In the genomic region with DNA sequence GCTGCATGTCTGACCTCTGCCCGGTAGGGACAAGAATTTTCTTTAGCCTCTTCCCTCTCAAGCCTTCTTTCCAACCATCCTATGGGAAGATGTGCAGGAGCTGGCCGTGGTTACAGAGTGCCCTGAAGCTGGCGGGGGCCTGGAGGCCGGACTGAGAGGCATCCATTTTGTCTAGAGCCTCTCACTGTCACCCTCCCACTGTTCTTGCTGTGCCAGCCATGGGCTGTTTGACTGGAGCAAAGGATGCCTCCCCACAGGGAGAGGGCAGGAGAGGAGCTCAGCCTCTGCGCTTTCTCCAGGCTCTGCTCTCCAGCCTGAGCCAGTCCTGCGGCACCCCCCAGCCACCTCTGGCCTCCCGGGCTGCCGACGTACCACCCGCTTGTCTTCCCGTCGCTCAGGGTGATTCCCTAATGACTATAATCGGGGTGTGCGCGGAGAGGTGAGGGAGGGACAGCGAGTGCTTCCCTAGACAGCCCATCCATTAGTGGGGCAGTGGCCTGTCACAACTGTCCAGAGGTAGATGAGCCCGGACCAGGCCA, we compare ENCODE assay signal across 18 cellular contexts.
DNase-seq lines count a peak whose midpoint lies in the region; ATAC-seq and TF ChIP-seq lines count a peak whose summit lies in the region.
"Had no signal": no experiment of that assay in that cellular context is flagged by ENCODE, and none has a peak within 500 bp of the region (broad histone marks: within the 10 kb centered on the region; RNA-seq: fewer than 3 reads in every experiment).

No MANE protein-coding gene starts in this region.

- no peak overlapping the region for H2BK20ac ChIP-seq in IMR-90 (ENCODE audit: low read depth, low read length)

- H3K4me1 ChIP-seq in IMR-90 (ENCODE audit: control insufficient read depth, insufficient read depth, low read length) (no peaks in the 10 kb centered on the region), Panc1 (ENCODE audit: control insufficient read depth, insufficient read depth, low read length) (no peaks in the 10 kb centered on the region)

- H3K4me3 ChIP-seq in IMR-90 (ENCODE audit: insufficient read depth, low read depth, low read length) (no peak overlapping the region), Panc1 (ENCODE audit: low read depth in 2 of 2, low read length in 2 of 2) (no peak overlapping the region)
- H3K4me3 ChIP-seq: BLaER1 had no signal

- H2AK9ac ChIP-seq in IMR-90 (replicated peaks; ENCODE audit: low read depth, low read length, poor library complexity): peak overlapping the region; percentile 62

- H3K4ac ChIP-seq in IMR-90 (ENCODE audit: low read depth, low read length): no peak overlapping the region

- no peak overlapping the region for H4K91ac ChIP-seq in IMR-90 (ENCODE audit: insufficient read depth, low read depth, low read length)

- H3K4me2 ChIP-seq in IMR-90 (ENCODE audit: low read depth, low read length): no peak overlapping the region
- H3K4me2 ChIP-seq: BLaER1 had no signal

- no peak overlapping the region for H4K8ac ChIP-seq in IMR-90 (ENCODE audit: low read depth in 2 of 2, low read length in 2 of 2)

- no peaks in the 10 kb centered on the region for H3K36me3 ChIP-seq in IMR-90 (ENCODE audit: control insufficient read depth, insufficient read depth, low read length)
- H3K36me3 ChIP-seq in Panc1 (ENCODE audit: control insufficient read depth, insufficient read depth, low read length): no peaks in the 10 kb centered on the region
- H3K36me3 ChIP-seq: BLaER1 had no signal

- H3K4me1 Mint-ChIP-seq in neural crest cell: peaks cover 32% of the 10 kb centered on the region
- H3K4me1 Mint-ChIP-seq: CD14-positive monocyte; CD4-positive, alpha-beta memory T cell had no signal

- WGBS in IMR-90 (ENCODE audit: extremely low coverage in 2 of 2, insufficient read length in 1 of 2), 2 experiments: no CpG with 5 or more reads among the region's 17 CpGs

- DNase-seq in IMR-90 (no peak), Panc1 (ENCODE audit: low read depth, low spot score) (no peak), neural crest cell (ENCODE audit: low read depth, low spot score) (no peak), retina (peak; percentile 56), GM20000 (ENCODE audit: low spot score) (no peak)
- no peak for DNase-seq in activated naive CD4-positive, alpha-beta T cell treated with anti-CD3 and anti-CD28 coated beads, Interleukin-2, amount 50 U/mL, for 72 hours (ENCODE audit: low spot score in 2 of 2)
- DNase-seq: 8988T, DMS153, DMS79, GDM1, GOT3, H7 had no signal

- no peaks in the 10 kb centered on the region for H3K79me1 ChIP-seq in IMR-90 (ENCODE audit: low read depth in 1 of 2, low read length in 2 of 2)

- no peak for TF ChIP-seq RAD21 in IMR-90 (IDR thresholded peaks at IDR 0.05; ENCODE audit: low read length)

- no peak overlapping the region for H2BK120ac ChIP-seq in IMR-90 (ENCODE audit: low read depth, low read length)

- no peak overlapping the region for H3K9ac ChIP-seq in IMR-90 (ENCODE audit: low read depth, low read length)
- H3K9ac ChIP-seq: BLaER1 had no signal

- H3K27ac Mint-ChIP-seq in neural crest cell (ENCODE audit: unreplicated experiment): peak overlapping the region; percentile 53
- H3K27ac Mint-ChIP-seq in activated naive CD4-positive, alpha-beta T cell treated with anti-CD3 and anti-CD28 coated beads, Interleukin-2, amount 50 U/mL, for 72 hours: no peak overlapping the region
- H3K27ac Mint-ChIP-seq: CD4-positive, alpha-beta memory T cell had no signal

- POLR2A ChIA-PET in IMR-90 (lab: Charles Lee; ENCODE audit: unreplicated experiment) (no interaction called here), Panc1 (lab: Charles Lee) (no interaction called here)

- H3K18ac ChIP-seq in IMR-90 (ENCODE audit: low read depth, low read length): no peak overlapping the region

- H3K27me3 ChIP-seq in IMR-90 (ENCODE audit: control insufficient read depth, insufficient read depth, low read length) (peaks cover 28% of the 10 kb centered on the region), Panc1 (ENCODE audit: control insufficient read depth, insufficient read depth, low read length) (peaks cover 14% of the 10 kb centered on the region)
- H3K27me3 ChIP-seq: BLaER1 had no signal

- BruUV-seq in IMR-90 (replicated peaks; lab: Mats Ljungman, UMichigan): no TSS peak
- BruUV-seq in Panc1 (replicated peaks; lab: Mats Ljungman, UMichigan): no TSS peak

- ATAC-seq in IMR-90 (ENCODE audit: low read depth): no peak
- ATAC-seq in Panc1: peak; percentile 57; the same call in 1 of the 2 replicates
- no peak for ATAC-seq in HG03460 (IDR thresholded peaks at IDR 0.05; ENCODE audit: unreplicated experiment)
- ATAC-seq in HG03439 (IDR thresholded peaks at IDR 0.05; ENCODE audit: unreplicated experiment): no peak
- ATAC-seq in activated naive CD4-positive, alpha-beta T cell treated with anti-CD3 and anti-CD28 coated beads, Interleukin-2, amount 50 U/mL, for 72 hours: no peak

- intact Hi-C loops in IMR-90 (cut with micrococcal nuclease) (no loop called here), Panc1 (cut with micrococcal nuclease; ENCODE audit: unreplicated experiment) (no loop called here)

- dilution Hi-C loops in IMR-90 (cut with HindIII; ENCODE audit: low sequenced_read_pairs, unreplicated experiment): no loop called here

- TF ChIP-seq POLR2A in IMR-90 (IDR thresholded peaks at IDR 0.05; ENCODE audit: low read depth, low read length): no peak

- H2BK15ac ChIP-seq in IMR-90 (ENCODE audit: low read depth, low read length): no peak overlapping the region

- no peak overlapping the region for H3K27ac ChIP-seq in IMR-90 (ENCODE audit: insufficient read depth, low read length)
- no peak overlapping the region for H3K27ac ChIP-seq in Panc1 (ENCODE audit: low read length)
- H3K27ac ChIP-seq: BLaER1, HL-60 had no signal

- no peak overlapping the region for H4K5ac ChIP-seq in IMR-90 (ENCODE audit: low read depth, low read length)

- in situ Hi-C loops in IMR-90 (cut with MboI; ENCODE audit: low sequenced_read_pairs): no loop called here
- in situ Hi-C loops in Panc1 (cut with HindIII; ENCODE audit: low pct_unique_long_range_greater_than_20kb, low sequenced_read_pairs): no loop called here

- no peak overlapping the region for H3K23ac ChIP-seq in IMR-90 (ENCODE audit: low read depth, low read length)

- H3K36me3 Mint-ChIP-seq in neural crest cell (ENCODE audit: low read depth): no peaks in the 10 kb centered on the region
- H3K36me3 Mint-ChIP-seq in activated naive CD4-positive, alpha-beta T cell treated with anti-CD3 and anti-CD28 coated beads, Interleukin-2, amount 50 U/mL, for 72 hours: no peaks in the 10 kb centered on the region
- H3K36me3 Mint-ChIP-seq: CD14-positive monocyte; CD4-positive, alpha-beta memory T cell had no signal

- CTCF ChIA-PET in IMR-90 (lab: Yijun Ruan, JAX): no interaction called here
- CTCF ChIA-PET in Panc1 (lab: Charles Lee): no interaction called here

- H3K9me3 ChIP-seq in IMR-90 (ENCODE audit: control insufficient read depth, insufficient read depth, low read length): no peaks in the 10 kb centered on the region
- H3K9me3 ChIP-seq in Panc1 (ENCODE audit: control insufficient read depth, insufficient read depth, low read depth, low read length): no peaks in the 10 kb centered on the region
- H3K9me3 ChIP-seq: BLaER1 had no signal

- H4K20me1 ChIP-seq in IMR-90 (ENCODE audit: insufficient read depth, low read length): no peaks in the 10 kb centered on the region
- H4K20me1 ChIP-seq: BLaER1 had no signal

- H3K56ac ChIP-seq in IMR-90 (ENCODE audit: extremely low read depth, insufficient read depth, low read length): no peak overlapping the region

- H2AFZ ChIP-seq in IMR-90 (replicated peaks; ENCODE audit: low read length, poor library complexity): no peak overlapping the region

- no peak overlapping the region for H2BK5ac ChIP-seq in IMR-90 (ENCODE audit: low read depth, low read length, poor library complexity, severe bottlenecking)

- H3K27me3 Mint-ChIP-seq in neural crest cell (ENCODE audit: low read depth): peaks cover 5% of the 10 kb centered on the region

- H3K4me3 Mint-ChIP-seq in neural crest cell: no peak overlapping the region
- H3K4me3 Mint-ChIP-seq: CD14-positive monocyte; CD4-positive, alpha-beta memory T cell had no signal

- no peak overlapping the region for H3K14ac ChIP-seq in IMR-90 (replicated peaks; ENCODE audit: low read depth, low read length)

- H3K9me3 Mint-ChIP-seq in neural crest cell: no peaks in the 10 kb centered on the region
- H3K9me3 Mint-ChIP-seq in activated naive CD4-positive, alpha-beta T cell treated with anti-CD3 and anti-CD28 coated beads, Interleukin-2, amount 50 U/mL, for 72 hours: no peaks in the 10 kb centered on the region
- H3K9me3 Mint-ChIP-seq: CD14-positive monocyte; CD4-positive, alpha-beta memory T cell had no signal

- no peaks in the 10 kb centered on the region for H3K9me1 ChIP-seq in IMR-90 (ENCODE audit: insufficient read depth, low read length)

- TF ChIP-seq CTCF in IMR-90 (conservative IDR thresholded peaks at IDR 0.05; ENCODE audit: low read depth, low read length) (no peak), Panc1 (IDR thresholded peaks at IDR 0.05) (no peak), neural crest cell (conservative IDR thresholded peaks at IDR 0.05) (no peak), GM20000 (IDR thresholded peaks at IDR 0.05; ENCODE audit: extremely low read depth, missing control alignments) (no peak)

- H2AK5ac ChIP-seq in IMR-90 (ENCODE audit: low read depth, low read length): no peak overlapping the region

TF ChIP-seq in IMR-90, 13 proteins besides CTCF, POLR2A, EP300 and RAD21 (continues in another document):
- TF ChIP-seq MAZ (IDR thresholded peaks at IDR 0.05; ENCODE audit: borderline replicate concordance, low read depth, low read length) (no peak), MAFK (IDR thresholded peaks at IDR 0.05; ENCODE audit: low read depth, low read length) (no peak), BHLHE40 (IDR thresholded peaks at IDR 0.05; ENCODE audit: low read depth, low read length) (no peak), CHD1 (IDR thresholded peaks at IDR 0.05; ENCODE audit: low read depth, low read length) (no peak), SMC3 (IDR thresholded peaks at IDR 0.05; ENCODE audit: low read depth, low read length) (no peak), MXI1 (IDR thresholded peaks at IDR 0.05; ENCODE audit: borderline replicate concordance, low read depth, low read length) (no peak), FOS (IDR thresholded peaks at IDR 0.05; ENCODE audit: low read depth, low read length) (no peak)
- TF ChIP-seq, protein P1, sequence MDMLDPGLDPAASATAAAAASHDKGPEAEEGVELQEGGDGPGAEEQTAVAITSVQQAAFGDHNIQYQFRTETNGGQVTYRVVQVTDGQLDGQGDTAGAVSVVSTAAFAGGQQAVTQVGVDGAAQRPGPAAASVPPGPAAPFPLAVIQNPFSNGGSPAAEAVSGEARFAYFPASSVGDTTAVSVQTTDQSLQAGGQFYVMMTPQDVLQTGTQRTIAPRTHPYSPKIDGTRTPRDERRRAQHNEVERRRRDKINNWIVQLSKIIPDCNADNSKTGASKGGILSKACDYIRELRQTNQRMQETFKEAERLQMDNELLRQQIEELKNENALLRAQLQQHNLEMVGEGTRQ (IDR thresholded peaks at IDR 0.05; ENCODE audit: low read depth, low read length): no peak
